ENCODE assay signal across 1 cellular context in genomic region chr18:9380101-9380500, GRCh38.
TF ChIP-seq lines count a peak whose summit lies in the region.

No MANE protein-coding gene starts in this region.

TF ChIP-seq in HepG2, 621 proteins besides CTCF, POLR2A, EP300 and RAD21 (continued from another document):
- TF ChIP-seq ZNF407 (CRISPR knock-in tag; IDR thresholded peaks at IDR 0.05; ENCODE audit: not compliant biosample characterization) (no peak), NFKBIZ (CRISPR knock-in tag; IDR thresholded peaks at IDR 0.05) (no peak), SATB2 (CRISPR knock-in tag; IDR thresholded peaks at IDR 0.05) (no peak), ZNF234 (CRISPR knock-in tag; conservative IDR thresholded peaks at IDR 0.05) (no peak), ZNF414 (CRISPR knock-in tag; IDR thresholded peaks at IDR 0.05) (no peak), ZNF749 (CRISPR knock-in tag; IDR thresholded peaks at IDR 0.05; ENCODE audit: borderline replicate concordance) (no peak)
